1 cellular context compared by ENCODE assay signal in the genomic region with DNA sequence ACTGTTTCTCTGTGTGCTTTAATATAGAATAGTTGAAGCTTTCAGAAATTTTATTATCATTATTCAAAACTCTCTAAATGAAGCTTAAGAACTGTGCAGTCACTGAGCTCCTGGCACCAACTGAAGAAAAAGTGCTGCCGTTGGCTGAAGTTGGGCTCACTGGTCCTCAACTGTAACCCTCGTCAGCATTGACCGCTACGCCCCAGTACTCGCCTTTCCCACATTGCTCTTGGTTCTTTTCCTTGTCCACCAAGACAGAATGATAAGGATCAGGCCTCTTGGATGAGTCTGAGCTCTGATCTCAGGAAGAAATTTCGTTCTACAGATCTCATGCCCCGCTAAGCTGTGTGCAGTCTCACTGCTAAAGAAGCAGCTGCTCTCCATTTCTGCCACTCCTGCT.
TF ChIP-seq lines count a peak whose summit lies in the region.

No MANE protein-coding gene starts in this region.

TF ChIP-seq in K562, 482 proteins besides CTCF, POLR2A, EP300 and RAD21:
- TF ChIP-seq ZNF75A (CRISPR knock-in tag; IDR thresholded peaks at IDR 0.05) (peak; percentile 64; the same call in 1 of the 2 replicates), PRMT5 (CRISPR knock-in tag; IDR thresholded peaks at IDR 0.05) (no peak), SIRT6 (IDR thresholded peaks at IDR 0.05; ENCODE audit: low read depth, low read length) (no peak)
